Comparison of ENCODE assay signal across 8 cellular contexts in the genomic region with DNA sequence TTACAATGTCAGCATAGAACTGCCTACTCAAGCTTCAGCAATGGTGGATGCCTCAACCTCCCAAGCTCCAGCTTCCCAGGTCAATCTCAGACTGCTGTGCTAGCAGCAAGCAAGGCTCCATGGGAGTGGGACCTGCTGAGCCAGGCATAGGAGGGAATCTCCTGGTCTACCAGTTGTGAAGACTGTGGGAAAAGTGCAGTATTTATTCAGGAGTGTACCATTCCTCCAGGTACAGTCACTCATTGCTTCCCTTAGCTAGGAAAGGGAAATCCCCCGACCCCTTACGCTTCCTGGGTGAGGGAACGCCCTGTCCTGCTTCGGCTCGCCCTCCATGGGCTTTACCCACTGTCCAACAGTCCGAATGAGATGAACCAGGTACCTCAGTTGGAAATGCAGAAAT.
"Had no signal": no experiment of that assay in that cellular context is flagged by ENCODE, and none has a peak within 500 bp of the region (broad histone marks: within the 10 kb centered on the region; RNA-seq: fewer than 3 reads in every experiment).

No MANE protein-coding gene starts in this region.

- H3K4me3 ChIP-seq: GM23338 had no signal

- DNase-seq: H9, HCEC 1CT, KG1 had no signal

- ATAC-seq: GM23338, HepG2 had no signal

- H3K27ac ChIP-seq: HL-60 had no signal

- FAIRE-seq: H1, H54, HepG2 had no signal

- H2AFZ ChIP-seq: GM23338 had no signal

- H3K4me2 ChIP-seq: GM23338 had no signal
